ENCODE assay signal across 20 cellular contexts in the genomic region with DNA sequence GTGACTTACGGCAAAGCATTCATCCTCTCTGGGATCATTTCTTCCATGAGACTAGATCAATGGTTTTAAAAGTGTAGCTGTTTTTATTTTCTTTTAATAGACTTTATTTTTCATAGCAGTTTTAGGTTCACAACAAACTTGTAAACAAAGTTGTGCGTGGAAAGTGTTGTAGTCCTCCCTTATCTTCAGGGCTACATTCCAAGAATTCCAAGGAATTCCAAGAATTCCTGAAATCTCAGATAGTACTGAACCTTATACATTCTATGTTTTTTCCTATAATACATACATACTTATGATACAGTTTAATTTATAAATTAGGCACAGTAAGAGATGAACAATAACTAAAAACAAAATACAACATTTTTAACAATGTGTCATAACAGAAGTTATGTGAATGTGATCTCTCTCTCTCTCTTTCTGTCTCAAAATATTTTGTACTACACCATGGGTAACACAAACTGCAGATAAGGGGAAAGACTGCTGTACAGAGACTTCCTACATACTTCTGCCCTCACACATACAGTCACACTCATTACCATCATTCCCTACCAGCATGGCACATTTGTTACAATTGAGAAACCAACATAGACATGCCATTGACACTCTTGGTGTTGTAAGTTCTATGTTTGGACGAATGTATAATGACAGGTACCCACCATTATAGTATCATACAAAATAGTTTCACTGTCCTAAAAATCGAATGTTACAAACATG.
A peak's percentile ranks its signal among the peaks of the same experiment; 100 is the strongest.
DNase-seq lines count a peak whose midpoint lies in the region; ATAC-seq and TF ChIP-seq lines count a peak whose summit lies in the region.
"Had no signal": no experiment of that assay in that cellular context is flagged by ENCODE, and none has a peak within 500 bp of the region (broad histone marks: within the 10 kb centered on the region; RNA-seq: fewer than 3 reads in every experiment).

No MANE protein-coding gene starts in this region.

- H3K4ac ChIP-seq in trophoblast cell (ENCODE audit: low read depth, low read length): no peak overlapping the region

- H3K18ac ChIP-seq in trophoblast cell (ENCODE audit: low read length): no peak overlapping the region

- no peak overlapping the region for H2BK5ac ChIP-seq in trophoblast cell (ENCODE audit: low read depth, low read length, poor library complexity)

- 65% methylated on average over 4 of the region's 4 CpGs for WGBS in hepatocyte (ENCODE audit: low lambda C conversion rate, missing lambda C conversion rate)
- no CpG with 5 or more reads among the region's 4 CpGs for WGBS in trophoblast cell (ENCODE audit: extremely low coverage, insufficient coverage, insufficient read length)

- no peaks in the 10 kb centered on the region for H3K79me2 ChIP-seq in hepatocyte
- H3K79me2 ChIP-seq in trophoblast cell (ENCODE audit: control insufficient read depth, insufficient read depth, low read length, poor library complexity): no peaks in the 10 kb centered on the region

- peak overlapping the region; percentile 45; the same call in 1 of the 2 replicates for H3K27ac ChIP-seq in HUES6 (ENCODE audit: low read depth, low read length)
- H3K27ac ChIP-seq in hepatocyte: peak overlapping the region; percentile 21
- H3K27ac ChIP-seq in trophoblast cell (ENCODE audit: low read depth, low read length): peak overlapping the region; percentile 41
- H3K27ac ChIP-seq: GM23248 had no signal

- H2BK12ac ChIP-seq in trophoblast cell (ENCODE audit: low read length): no peak overlapping the region

- DNase-seq in astrocyte of the hippocampus (ENCODE audit: low read depth, low spot score) (peak; percentile 23), hepatocyte (ENCODE audit: low spot score) (no peak), trophoblast cell (peak; percentile 80 to 93), NCI-H82 (lab: John Stamatoyannopoulos, UW) (no peak), NCI-H524 treated with DMSO at 0.1 percent for 48 hours (lab: John Stamatoyannopoulos, UW) (no peak)
- DNase-seq in stimulated activated CD4-positive, alpha-beta T cell treated with anti-CD3 and anti-CD28 coated beads, Interleukin-4, amount 100 ng/mL, for 1 hour: no peak
- DNase-seq: C1 segment of cervical spinal cord; CD8-positive, alpha-beta memory T cell; GM23248; KG1; MV-4-11; NCI-H1417; NCI-H2029; PC-3; RPMI8226; SHP77 treated with DMSO at 0.1 percent for 48 hours had no signal

- no peaks in the 10 kb centered on the region for H3K9me2 ChIP-seq in hepatocyte (replicated peaks; ENCODE audit: insufficient read depth)

- H4K91ac ChIP-seq in trophoblast cell (ENCODE audit: low read depth, low read length): no peak overlapping the region

- H3K4me2 ChIP-seq in hepatocyte: no peak overlapping the region
- peak overlapping the region; percentile 24 for H3K4me2 ChIP-seq in trophoblast cell (ENCODE audit: low read length)

- no peak overlapping the region for H2AK5ac ChIP-seq in trophoblast cell (ENCODE audit: low read length)

- ATAC-seq in HG02571 (IDR thresholded peaks at IDR 0.05; ENCODE audit: unreplicated experiment): no peak
- ATAC-seq: HCT116, PC-3, SK-N-SH treated with all-trans-retinoic acid at 6 μM for 48 hours had no signal

- no peak overlapping the region for H2BK120ac ChIP-seq in trophoblast cell (ENCODE audit: insufficient read depth, low read length, poor library complexity)

- no peak overlapping the region for H3K23ac ChIP-seq in trophoblast cell (ENCODE audit: low read length)

- TF ChIP-seq CTCF in hepatocyte (IDR thresholded peaks at IDR 0.05; ENCODE audit: poor library complexity): no peak

- H3K9me3 ChIP-seq in HUES6 (ENCODE audit: control insufficient read depth, insufficient read depth, low read depth, low read length) (peaks cover 14% of the 10 kb centered on the region), hepatocyte (ENCODE audit: low read depth) (no peaks in the 10 kb centered on the region), trophoblast cell (ENCODE audit: insufficient read depth, low read depth, low read length) (peaks cover 6% of the 10 kb centered on the region)

- peak overlapping the region; percentile 41 for H3K9ac ChIP-seq in HUES6 (ENCODE audit: low read length)
- H3K9ac ChIP-seq in trophoblast cell (ENCODE audit: low read length): no peak overlapping the region
- H3K9ac ChIP-seq: GM23248 had no signal

- H3K79me1 ChIP-seq in trophoblast cell (ENCODE audit: low read length): peaks cover 7% of the 10 kb centered on the region

- H2AFZ ChIP-seq in hepatocyte (no peak overlapping the region), trophoblast cell (ENCODE audit: insufficient read depth, low read length, poor library complexity) (no peak overlapping the region)
- H2AFZ ChIP-seq: GM23248 had no signal

- H3K36me3 ChIP-seq in HUES6 (ENCODE audit: control insufficient read depth, insufficient read depth, low read length) (no peaks in the 10 kb centered on the region), hepatocyte (replicated peaks; ENCODE audit: insufficient read depth, low read depth) (no peaks in the 10 kb centered on the region), trophoblast cell (ENCODE audit: control insufficient read depth in 1 of 2, insufficient read depth in 2 of 2, low read length in 2 of 2) (no peaks in the 10 kb centered on the region)

- no peak overlapping the region for H4K12ac ChIP-seq in trophoblast cell (ENCODE audit: low read depth, low read length)

- no peaks in the 10 kb centered on the region for H4K20me1 ChIP-seq in hepatocyte (ENCODE audit: insufficient read depth, poor library complexity, severe bottlenecking)

- H4K8ac ChIP-seq in trophoblast cell (ENCODE audit: low read depth, low read length): no peak overlapping the region

- no peak overlapping the region for H3K14ac ChIP-seq in trophoblast cell (ENCODE audit: low read length)

- H3K27me3 ChIP-seq in HUES6 (ENCODE audit: control insufficient read depth, insufficient read depth, low read length) (no peaks in the 10 kb centered on the region), hepatocyte (no peaks in the 10 kb centered on the region), trophoblast cell (ENCODE audit: insufficient read depth, low read length) (no peaks in the 10 kb centered on the region)

- H3K4me3 ChIP-seq in HUES6 (ENCODE audit: low read depth, low read length) (no peak overlapping the region), hepatocyte (no peak overlapping the region), trophoblast cell (ENCODE audit: low read depth, low read length) (no peak overlapping the region)
- H3K4me3 ChIP-seq: GM23248 had no signal

- H3K4me1 ChIP-seq in HUES6 (ENCODE audit: control insufficient read depth, insufficient read depth, low read length): peaks cover 8% of the 10 kb centered on the region; the same call in 1 of the 2 replicates
- no peaks in the 10 kb centered on the region for H3K4me1 ChIP-seq in hepatocyte (ENCODE audit: insufficient read depth)
- no peaks in the 10 kb centered on the region for H3K4me1 ChIP-seq in trophoblast cell (ENCODE audit: control insufficient read depth in 1 of 2, insufficient read depth in 2 of 2, low read length in 2 of 2)

Comparison
In these comparisons a context has a peak if more than half of its experiments do, and no peak if none do; other contexts are left out.
1. DNase-seq: peak in astrocyte of the hippocampus (single experiment) and trophoblast cell (2 of 2); none in hepatocyte (single experiment), stimulated activated CD4-positive, alpha-beta T cell treated with anti-CD3 and anti-CD28 coated beads, Interleukin-4, amount 100 ng/mL, for 1 hour (single experiment), NCI-H82 (single experiment) and NCI-H524 treated with DMSO at 0.1 percent for 48 hours (single experiment).
2. Peak in every context shown above with its lines, with median percentiles within 50 percentile points of each other: H3K27ac ChIP-seq.